In genomic region chr1:190277116-190277515, GRCh38 we compare ENCODE assay signal across 33 cellular contexts.
"Had no signal": no experiment of that assay in that cellular context is flagged by ENCODE, and none has a peak within 500 bp of the region (broad histone marks: within the 10 kb centered on the region; RNA-seq: fewer than 3 reads in every experiment).

No MANE protein-coding gene starts in this region.

- H3K27ac Mint-ChIP-seq: activated CD4-positive, alpha-beta memory T cell treated with anti-CD3 and anti-CD28 coated beads for 36 hours; activated CD4-positive, alpha-beta T cell treated with anti-CD3 and anti-CD28 coated beads for 36 hours; activated naive CD4-positive, alpha-beta T cell treated with anti-CD3 and anti-CD28 coated beads for 36 hours; activated naive CD4-positive, alpha-beta T cell treated with anti-CD3 and anti-CD28 coated beads, Interleukin-2, amount 50 U/mL, for 72 hours; activated T-helper 1 cell treated with anti-CD3 and anti-CD28 coated beads, Interleukin-12 subunit alpha, Interleukin-12 subunit beta, Interleukin-2, Interleukin-4 antibody, amounts not matched to agents 30 ng/mL and 10 ng/mL and 1 ng/mL, durations not matched to agents 14 hours and 24 hours and 36 hours; T-cell had no signal

- H3K4me3 Mint-ChIP-seq: activated CD4-positive, alpha-beta memory T cell treated with anti-CD3 and anti-CD28 coated beads for 36 hours; activated CD4-positive, alpha-beta T cell treated with anti-CD3 and anti-CD28 coated beads for 36 hours; activated naive CD4-positive, alpha-beta T cell treated with anti-CD3 and anti-CD28 coated beads for 36 hours; activated T-cell treated with anti-CD3 and anti-CD28 coated beads, Interleukin-2, amount 50 U/mL, for 4 hours; activated T-helper 1 cell treated with anti-CD3 and anti-CD28 coated beads, Interleukin-12 subunit alpha, Interleukin-12 subunit beta, Interleukin-2, Interleukin-4 antibody, amounts not matched to agents 30 ng/mL and 10 ng/mL and 1 ng/mL, durations not matched to agents 14 hours and 24 hours and 36 hours; T-cell had no signal

- H3K9ac ChIP-seq: KMS-11 had no signal

- H3K4me2 ChIP-seq: KMS-11 had no signal

- H3K27me3 Mint-ChIP-seq: activated CD4-positive, alpha-beta memory T cell treated with anti-CD3 and anti-CD28 coated beads for 36 hours; activated CD4-positive, alpha-beta T cell treated with anti-CD3 and anti-CD28 coated beads for 36 hours; T-cell had no signal

- H3K9me3 Mint-ChIP-seq: activated T-helper 1 cell treated with anti-CD3 and anti-CD28 coated beads, Interleukin-12 subunit alpha, Interleukin-12 subunit beta, Interleukin-2, Interleukin-4 antibody, amounts not matched to agents 30 ng/mL and 10 ng/mL and 1 ng/mL, durations not matched to agents 14 hours and 24 hours and 36 hours had no signal

- ATAC-seq: activated CD4-positive, alpha-beta T cell treated with anti-CD3 and anti-CD28 coated beads for 36 hours; activated naive CD4-positive, alpha-beta T cell treated with anti-CD3 and anti-CD28 coated beads, Interleukin-2, amount 50 U/mL, for 72 hours; activated T-cell treated with anti-CD3 and anti-CD28 coated beads, Interleukin-2, amount 50 U/mL, for 4 hours; body of pancreas; Panc1; SK-N-SH treated with all-trans-retinoic acid at 6 μM for 48 hours; T-cell had no signal

- H3K4me3 ChIP-seq: adrenal gland, body of pancreas, breast epithelium had no signal

- H3K27ac ChIP-seq: adrenal gland, body of pancreas, breast epithelium, KMS-11, WERI-Rb-1 had no signal

- DNase-seq: activated CD4-positive, alpha-beta memory T cell treated with anti-CD3 and anti-CD28 coated beads for 36 hours; activated CD4-positive, alpha-beta T cell treated with anti-CD3 and anti-CD28 coated beads for 36 hours; activated CD4-positive, alpha-beta T cell treated with anti-CD3 and anti-CD28 coated beads, Interleukin-2, amount 50 U/mL, for 1 hour; activated CD8-positive, alpha-beta memory T cell treated with anti-CD3 and anti-CD28 coated beads, Interleukin-2, amount 50 U/mL, for 4 hours; activated gamma-delta T cell treated with Interleukin-2 at 50 U/mL for 16 hours; activated naive CD4-positive, alpha-beta T cell treated with anti-CD3 and anti-CD28 coated beads for 36 hours; activated T-cell treated with anti-CD3 and anti-CD28 coated beads for 4 hours; activated T-cell treated with anti-CD3 and anti-CD28 coated beads, Interleukin-2, amount 50 U/mL, for 4 hours; adrenal gland; body of pancreas; MM.1S; MV-4-11; NCI-H1092; NCI-H1436 treated with DMSO at 0.1 percent for 48 hours; NCI-H1694 treated with DMSO at 0.1 percent for 48 hours; NCI-H2029; NCI-H2171 treated with DMSO at 0.1 percent for 48 hours; NCI-H2227 treated with DMSO at 0.1 percent for 48 hours; NCI-H446; NCI-H510A treated with DMSO at 0.1 percent for 48 hours; NCI-H526 treated with DMSO at 0.1 percent for 48 hours; NCI-H774; SIG-M5; T-cell; T-helper 2 cell; T-helper 9 cell; WERI-Rb-1 had no signal

- H3K4me1 Mint-ChIP-seq: activated CD4-positive, alpha-beta T cell treated with anti-CD3 and anti-CD28 coated beads for 36 hours; T-cell had no signal

- H3K36me3 ChIP-seq: adrenal gland, breast epithelium, WERI-Rb-1 had no signal

- H3K36me3 Mint-ChIP-seq: activated CD4-positive, alpha-beta memory T cell treated with anti-CD3 and anti-CD28 coated beads for 36 hours; activated naive CD4-positive, alpha-beta T cell treated with anti-CD3 and anti-CD28 coated beads, Interleukin-2, amount 50 U/mL, for 72 hours; T-cell had no signal

- H3K27me3 ChIP-seq: adrenal gland, body of pancreas, breast epithelium had no signal

- H3K4me1 ChIP-seq: adrenal gland, body of pancreas, breast epithelium had no signal
